In genomic region chr12:11882301-11883019, GRCh38 we compare ENCODE assay signal across 14 cellular contexts.
DNase-seq lines count a peak whose midpoint lies in the region; ATAC-seq and TF ChIP-seq lines count a peak whose summit lies in the region.
"Had no signal": no experiment of that assay in that cellular context is flagged by ENCODE, and none has a peak within 500 bp of the region (broad histone marks: within the 10 kb centered on the region; RNA-seq: fewer than 3 reads in every experiment).

No MANE protein-coding gene starts in this region.

- dilution Hi-C loops in mammary epithelial cell (cut with HindIII; ENCODE audit: low sequenced_read_pairs): no loop called here

- H3K9me3 ChIP-seq in DOHH2 (ENCODE audit: control insufficient read depth, insufficient read depth, low read length) (no peaks in the 10 kb centered on the region), mammary epithelial cell (replicated peaks; ENCODE audit: insufficient read depth, low read length) (no peaks in the 10 kb centered on the region), heart left ventricle (no peaks in the 10 kb centered on the region), body of pancreas (no peaks in the 10 kb centered on the region)

- H3K4me1 ChIP-seq in DOHH2 (ENCODE audit: control insufficient read depth, low read length): peaks cover 16% of the 10 kb centered on the region
- H3K4me1 ChIP-seq in mammary epithelial cell (ENCODE audit: insufficient read depth, low read length): peaks cover 52% of the 10 kb centered on the region
- peaks cover 26% of the 10 kb centered on the region for H3K4me1 ChIP-seq in rectal smooth muscle tissue (ENCODE audit: control insufficient read depth, insufficient read depth, low read length)
- H3K4me1 ChIP-seq in heart left ventricle: peaks cover 7 to 87% (median 38%) of the 10 kb centered on the region in 12 donors
- H3K4me1 ChIP-seq in body of pancreas: peaks cover 54% of the 10 kb centered on the region

- no peaks in the 10 kb centered on the region for H3K9me2 ChIP-seq in DOHH2 (replicated peaks; ENCODE audit: control insufficient read depth, low read length)

- intact Hi-C loops in mammary epithelial cell (cut with micrococcal nuclease) (no loop called here), heart left ventricle (cut with DNase I) (loop anchor here in 3 of 10 donors (5.0 to 10.0 kb wide), 3 partner anchors 142 to 238 kb away; partner anchors contain the start of gene ETV6 (in 1 of the 3)), body of pancreas (cut with DNase I) (no loop called here)

- no peaks in the 10 kb centered on the region for H3F3A ChIP-seq in DOHH2 (ENCODE audit: control insufficient read depth, insufficient read depth)

- peak overlapping the region; percentile 45 for H3K4me2 ChIP-seq in DOHH2 (ENCODE audit: low read length)
- H3K4me2 ChIP-seq in mammary epithelial cell (ENCODE audit: insufficient read depth, low read depth, low read length): no peak overlapping the region

- ATAC-seq in GM21723 (IDR thresholded peaks at IDR 0.05; ENCODE audit: unreplicated experiment) (peak; percentile 44), heart left ventricle (no peak), body of pancreas (no peak)
- ATAC-seq: T-helper 17 cell had no signal

- H3K4me3 ChIP-seq in DOHH2 (ENCODE audit: low read length) (peak overlapping the region; percentile 11; the same call in 1 of the 2 replicates), mammary epithelial cell (replicated peaks in 1 of 3; ENCODE audit: insufficient read depth in 1 of 3, low read depth in 2 of 3, low read length in 3 of 3) (no peak overlapping the region), rectal smooth muscle tissue (ENCODE audit: low read length) (no peak overlapping the region), heart left ventricle (no peak overlapping the region), body of pancreas (no peak overlapping the region)
- H3K4me3 ChIP-seq: coronary artery had no signal

- TF ChIP-seq CTCF in DOHH2 (IDR thresholded peaks at IDR 0.05; ENCODE audit: low read depth, low read length, poor library complexity, severe bottlenecking): no peak
- TF ChIP-seq CTCF in mammary epithelial cell (conservative IDR thresholded peaks at IDR 0.05 in 1 of 2, IDR thresholded peaks at IDR 0.05 in 1 of 2; ENCODE audit: extremely low read depth in 1 of 2, insufficient read depth in 1 of 2, low read depth in 1 of 2, low read length in 2 of 2): no peak
- TF ChIP-seq CTCF in heart left ventricle (IDR thresholded peaks at IDR 0.05): no peak
- no peak for TF ChIP-seq CTCF in body of pancreas (IDR thresholded peaks at IDR 0.05)

- in situ Hi-C loops in mammary epithelial cell (cut with MboI; ENCODE audit: low sequenced_read_pairs in 2 of 2): no loop called here

- no peak overlapping the region for H3K27ac ChIP-seq in DOHH2 (ENCODE audit: low read depth, low read length)
- no peak overlapping the region for H3K27ac ChIP-seq in mammary epithelial cell (ENCODE audit: insufficient read depth, low read depth, low read length)
- peak overlapping the region; percentile 74 for H3K27ac ChIP-seq in rectal smooth muscle tissue (ENCODE audit: low read depth, low read length)
- H3K27ac ChIP-seq in heart left ventricle: peak overlapping the region in 4 of 12 donors; percentile 7 to 60 (median 32)
- H3K27ac ChIP-seq in body of pancreas: peak overlapping the region in 1 of 4 donors; percentile 4

- no peaks in the 10 kb centered on the region for H3K27me3 ChIP-seq in DOHH2 (ENCODE audit: control insufficient read depth, low read length)
- no peaks in the 10 kb centered on the region for H3K27me3 ChIP-seq in mammary epithelial cell (ENCODE audit: insufficient read depth, low read length)
- no peaks in the 10 kb centered on the region for H3K27me3 ChIP-seq in rectal smooth muscle tissue (ENCODE audit: control insufficient read depth, insufficient read depth, low read length)
- no peaks in the 10 kb centered on the region for H3K27me3 ChIP-seq in heart left ventricle
- H3K27me3 ChIP-seq in body of pancreas: no peaks in the 10 kb centered on the region

- peak; percentile 60 for DNase-seq in mammary epithelial cell
- no peak for DNase-seq in heart left ventricle
- DNase-seq in NCI-H524 (lab: John Stamatoyannopoulos, UW): no peak
- no peak for DNase-seq in body of pancreas
- no peak for DNase-seq in NCI-H1105 (lab: John Stamatoyannopoulos, UW)
- DNase-seq: glutamatergic neuron, NCI-H187, retina, T-helper 17 cell, trophoblast cell had no signal

- no TSS peak for BruUV-seq in mammary epithelial cell (replicated peaks; lab: Mats Ljungman, UMichigan)

- CTCF ChIA-PET in mammary epithelial cell (lab: Charles Lee; ENCODE audit: low non-redundant PET): no interaction called here

- H3K36me3 ChIP-seq in DOHH2 (ENCODE audit: control insufficient read depth, low read length): no peaks in the 10 kb centered on the region
- H3K36me3 ChIP-seq in mammary epithelial cell (ENCODE audit: insufficient read depth, low read length): no peaks in the 10 kb centered on the region
- H3K36me3 ChIP-seq in rectal smooth muscle tissue (ENCODE audit: control insufficient read depth, insufficient read depth, low read length): peaks cover 6% of the 10 kb centered on the region
- H3K36me3 ChIP-seq in heart left ventricle: peaks cover 0 to 30% (median 20%) of the 10 kb centered on the region in 9 donors
- no peaks in the 10 kb centered on the region for H3K36me3 ChIP-seq in body of pancreas (replicated peaks in 1 of 2; ENCODE audit: insufficient read depth in 1 of 2, low read depth in 2 of 2)

- H3K9ac ChIP-seq in mammary epithelial cell (ENCODE audit: insufficient read depth, low read length): no peak overlapping the region
- H3K9ac ChIP-seq in rectal smooth muscle tissue (ENCODE audit: low read length): no peak overlapping the region

- H2AFZ ChIP-seq in mammary epithelial cell (ENCODE audit: low read depth, low read length): no peak overlapping the region

- WGBS in mammary epithelial cell (ENCODE audit: low coverage, missing lambda C conversion rate): 94% methylated on average over 8 of the region's 8 CpGs
- WGBS in heart left ventricle, 4 donors: 75 to 83% (median 80%) methylated on average over 8 of the region's 8 CpGs
- 84 to 88% methylated on average over 8 of the region's 8 CpGs for WGBS in body of pancreas, 2 donors

- H4K20me1 ChIP-seq in DOHH2 (ENCODE audit: control insufficient read depth, insufficient read depth, low read depth, low read length) (no peaks in the 10 kb centered on the region), mammary epithelial cell (ENCODE audit: insufficient read depth, low read length) (no peaks in the 10 kb centered on the region)

- H3K79me2 ChIP-seq in DOHH2 (ENCODE audit: control insufficient read depth, low read length) (no peaks in the 10 kb centered on the region), mammary epithelial cell (ENCODE audit: insufficient read depth, low read length) (peaks cover 15% of the 10 kb centered on the region)

- TF ChIP-seq POLR2A in heart left ventricle (IDR thresholded peaks at IDR 0.05) (no peak), body of pancreas (IDR thresholded peaks at IDR 0.05) (no peak)
